In the genomic region with DNA sequence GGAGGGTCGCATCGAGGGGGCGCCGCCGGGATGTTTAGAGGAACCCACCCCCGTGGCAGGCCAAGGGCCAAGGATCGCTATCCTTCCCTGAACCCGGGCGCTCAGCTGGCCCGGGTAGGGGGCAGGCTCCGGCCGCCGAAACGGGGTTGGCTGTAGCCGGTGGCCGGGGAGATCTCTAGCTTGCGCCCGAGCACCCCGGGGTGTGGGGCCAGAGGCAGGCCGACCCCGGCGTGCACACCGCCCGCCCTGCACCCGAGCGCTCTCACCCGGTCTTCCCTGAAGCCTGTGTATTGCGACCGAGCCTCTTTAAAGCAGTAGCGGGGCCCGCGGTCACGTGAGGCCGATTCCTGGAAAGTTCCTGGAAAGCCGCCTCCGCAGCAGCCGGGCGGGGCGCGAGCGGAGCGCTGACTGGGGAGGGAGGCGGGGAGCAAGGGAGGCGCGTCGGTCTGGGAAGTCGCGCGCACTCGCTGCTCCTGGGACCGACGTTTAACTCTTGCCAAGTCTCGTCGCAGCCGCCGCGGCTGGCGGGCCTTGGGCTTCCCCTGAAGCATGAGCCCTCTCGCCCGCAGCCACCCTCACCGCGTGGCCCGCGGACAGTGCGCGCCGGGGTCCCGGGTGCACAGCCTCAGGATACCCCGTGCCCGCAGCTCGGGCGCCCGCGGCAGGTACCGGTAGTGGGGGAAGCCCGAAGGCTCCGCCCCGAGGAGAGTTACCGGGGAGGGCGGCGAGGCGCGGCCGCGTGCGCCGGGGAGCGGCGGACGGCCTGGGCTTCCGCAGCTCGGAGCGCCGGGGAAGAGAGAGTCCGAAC, we compare ENCODE assay signal across 8 cellular contexts. TPM values are rescaled to one million over a fixed set of nuclear protein-coding genes. Genes with fewer than 3 reads are reported as not detected.
DNase-seq lines count a peak whose midpoint lies in the region; ATAC-seq and TF ChIP-seq lines count a peak whose summit lies in the region.

No MANE protein-coding gene starts in this region.

- no peaks in the 10 kb centered on the region for H3K27me3 ChIP-seq in AG04450 (ENCODE audit: control insufficient read depth, insufficient read depth, low read length)
- peaks cover 5% of the 10 kb centered on the region for H3K27me3 ChIP-seq in layer of hippocampus (ENCODE audit: control insufficient read depth, insufficient read depth, low read length)

- peak; percentile 4; the same call in 1 of the 2 replicates for TF ChIP-seq CTCF in AG04450 (IDR thresholded peaks at IDR 0.05; ENCODE audit: low read depth, low read length)

- H3K9me3 ChIP-seq in AG04450 (ENCODE audit: control insufficient read depth, insufficient read depth, low read length): no peaks in the 10 kb centered on the region; the same call in 1 of the 2 replicates

- H3K4me3 ChIP-seq in AG04450 (ENCODE audit: low read depth, low read length): peak overlapping the region; percentile 77

- DNase-seq in AG04450 (ENCODE audit: low read depth, low spot score) (peak; percentile 85), NCI-H345 treated with DMSO at 0.1 percent for 48 hours (lab: John Stamatoyannopoulos, UW; ENCODE audit: unreplicated experiment) (peak; percentile 65)
- peak; percentile 92 to 94 for DNase-seq in activated CD4-positive, alpha-beta T cell treated with anti-CD3 and anti-CD28 coated beads for 4 hours
- DNase-seq in stimulated activated CD4-positive, alpha-beta T cell treated with anti-CD3 and anti-CD28 coated beads, Interleukin-1b, Interleukin-23, amount 100 ng/mL, for 24 hours (ENCODE audit: low read depth in 4 of 4, low spot score in 1 of 4): peak; percentile 70 to 84 (median 81)

- POLR2A ChIA-PET in AG04450 (lab: Yijun Ruan, JAX): interaction anchor here (1.1 to 2.0 kb wide), 2 partner anchors 106 to 530 kb away, joined by 4 to 7 read pairs; partner anchors contain the start of gene CRADD

- H3K27ac ChIP-seq in AG04450 (ENCODE audit: low read depth, low read length): peak overlapping the region; percentile 61
- H3K27ac ChIP-seq in cingulate gyrus (ENCODE audit: low read depth, low read length): peak overlapping the region; percentile 39
- peak overlapping the region; percentile 78 for H3K27ac ChIP-seq in layer of hippocampus (ENCODE audit: low read depth, low read length)

- ATAC-seq in GM18867 (IDR thresholded peaks at IDR 0.05; ENCODE audit: unreplicated experiment) (peak; percentile 56), HG03097 (IDR thresholded peaks at IDR 0.05; ENCODE audit: low FRiP score, unreplicated experiment) (peak; percentile 43)

- CTCF ChIA-PET in AG04450 (lab: Charles Lee): interaction anchor here (0.6 to 4.7 kb wide), 3 partner anchors 67 to 530 kb away, joined by 3 to 45 read pairs (median 3); no protein-coding TSS in a partner anchor

RNA-seq across cellular contexts. Expression of gene SOCS2, which starts 1.7 kb away (rescaled TPM):
- polyA plus RNA-seq in AG04450 (2011; rRNA removed): 14.5 and 17.6 TPM in 2 replicates
- polyA minus RNA-seq in AG04450 (2011; rRNA and poly(A)+ RNA removed): 8.2 and 10.3 TPM in 2 replicates

Comparison
In these comparisons a context has a peak if more than half of its experiments do, and no peak if none do; other contexts are left out.
1. Peak in every context shown above with its lines: DNase-seq, ATAC-seq, H3K4me3 ChIP-seq and H3K27ac ChIP-seq.